Comparison of ENCODE assay signal across 1 cellular context in the genomic region with DNA sequence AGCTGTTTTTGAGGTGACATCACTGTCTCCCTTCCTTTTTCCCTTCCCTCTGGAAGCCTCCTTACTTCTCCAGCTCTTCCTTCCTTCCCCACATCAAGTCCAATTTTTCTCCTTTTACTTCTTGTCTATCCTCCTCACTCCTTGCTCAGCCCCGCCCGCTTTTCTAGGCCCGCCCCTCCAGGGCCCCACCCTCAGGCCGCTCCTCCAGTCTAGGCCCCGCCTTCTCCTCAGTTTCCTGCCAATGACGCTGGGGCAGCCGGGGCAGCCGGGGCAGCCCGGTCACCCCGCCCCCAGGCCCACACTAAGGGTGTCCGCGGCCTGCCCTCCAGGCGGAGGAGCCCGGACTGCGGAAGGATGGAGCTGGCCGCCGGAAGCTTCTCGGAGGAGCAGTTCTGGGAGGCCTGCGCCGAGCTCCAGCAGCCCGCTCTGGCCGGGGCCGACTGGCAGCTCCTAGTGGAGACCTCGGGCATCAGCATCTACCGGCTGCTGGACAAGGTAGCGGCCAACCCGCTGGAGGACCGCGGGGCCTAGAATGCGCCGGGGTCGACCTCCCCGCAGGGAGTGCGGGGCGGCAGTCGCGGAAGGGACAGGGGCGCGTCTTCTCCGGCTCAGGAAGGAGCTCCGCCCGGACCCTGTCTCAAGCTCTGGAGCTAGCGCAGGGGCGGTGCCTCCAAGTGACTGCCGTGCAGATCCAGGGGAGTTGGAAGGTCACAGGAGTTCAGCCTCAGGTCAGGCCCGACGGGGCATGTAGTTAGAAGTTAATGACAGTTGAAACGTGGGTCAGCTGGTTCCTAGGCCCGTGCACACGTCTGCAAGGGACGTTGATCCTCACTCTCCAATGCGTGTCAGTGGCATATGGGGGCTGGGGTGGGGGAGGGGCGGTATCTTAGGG.
TF ChIP-seq lines count a peak whose summit lies in the region.

A gene (plus strand): TSS at position 302 of the 892 bp plus-strand sequence. CDS start 53 bp downstream, at position 355.

TF ChIP-seq in HEK293, 187 proteins besides CTCF, POLR2A, EP300 and RAD21 (continued from another document):
- TF ChIP-seq, protein P1, sequence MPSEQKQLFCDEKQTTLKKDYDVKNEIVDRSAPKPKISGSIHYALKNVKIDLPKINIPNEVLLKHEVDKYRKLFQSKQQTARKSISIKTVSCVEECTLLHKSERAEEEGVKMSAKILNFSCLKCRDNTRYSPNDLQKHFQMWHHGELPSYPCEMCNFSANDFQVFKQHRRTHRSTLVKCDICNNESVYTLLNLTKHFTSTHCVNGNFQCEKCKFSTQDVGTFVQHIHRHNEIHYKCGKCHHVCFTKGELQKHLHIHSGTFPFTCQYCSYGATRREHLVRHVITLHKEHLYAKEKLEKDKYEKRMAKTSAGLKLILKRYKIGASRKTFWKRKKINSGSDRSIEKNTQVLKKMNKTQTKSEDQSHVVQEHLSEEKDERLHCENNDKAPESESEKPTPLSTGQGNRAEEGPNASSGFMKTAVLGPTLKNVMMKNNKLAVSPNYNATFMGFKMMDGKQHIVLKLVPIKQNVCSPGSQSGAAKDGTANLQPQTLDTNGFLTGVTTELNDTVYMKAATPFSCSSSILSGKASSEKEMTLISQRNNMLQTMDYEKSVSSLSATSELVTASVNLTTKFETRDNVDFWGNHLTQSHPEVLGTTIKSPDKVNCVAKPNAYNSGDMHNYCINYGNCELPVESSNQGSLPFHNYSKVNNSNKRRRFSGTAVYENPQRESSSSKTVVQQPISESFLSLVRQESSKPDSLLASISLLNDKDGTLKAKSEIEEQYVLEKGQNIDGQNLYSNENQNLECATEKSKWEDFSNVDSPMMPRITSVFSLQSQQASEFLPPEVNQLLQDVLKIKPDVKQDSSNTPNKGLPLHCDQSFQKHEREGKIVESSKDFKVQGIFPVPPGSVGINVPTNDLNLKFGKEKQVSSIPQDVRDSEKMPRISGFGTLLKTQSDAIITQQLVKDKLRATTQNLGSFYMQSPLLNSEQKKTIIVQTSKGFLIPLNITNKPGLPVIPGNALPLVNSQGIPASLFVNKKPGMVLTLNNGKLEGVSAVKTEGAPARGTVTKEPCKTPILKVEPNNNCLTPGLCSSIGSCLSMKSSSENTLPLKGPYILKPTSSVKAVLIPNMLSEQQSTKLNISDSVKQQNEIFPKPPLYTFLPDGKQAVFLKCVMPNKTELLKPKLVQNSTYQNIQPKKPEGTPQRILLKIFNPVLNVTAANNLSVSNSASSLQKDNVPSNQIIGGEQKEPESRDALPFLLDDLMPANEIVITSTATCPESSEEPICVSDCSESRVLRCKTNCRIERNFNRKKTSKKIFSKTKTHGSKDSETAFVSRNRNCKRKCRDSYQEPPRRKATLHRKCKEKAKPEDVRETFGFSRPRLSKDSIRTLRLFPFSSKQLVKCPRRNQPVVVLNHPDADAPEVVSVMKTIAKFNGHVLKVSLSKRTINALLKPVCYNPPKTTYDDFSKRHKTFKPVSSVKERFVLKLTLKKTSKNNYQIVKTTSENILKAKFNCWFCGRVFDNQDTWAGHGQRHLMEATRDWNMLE (tag by site-specific recombination; conservative IDR thresholded peaks at IDR 0.05; ENCODE audit: low read depth) = no peak
- TF ChIP-seq TRIM28 (IDR thresholded peaks at IDR 0.05; ENCODE audit: borderline replicate concordance, low read length) = no peak; the same call in 1 of the 2 replicates
- TF ChIP-seq, protein P2, sequence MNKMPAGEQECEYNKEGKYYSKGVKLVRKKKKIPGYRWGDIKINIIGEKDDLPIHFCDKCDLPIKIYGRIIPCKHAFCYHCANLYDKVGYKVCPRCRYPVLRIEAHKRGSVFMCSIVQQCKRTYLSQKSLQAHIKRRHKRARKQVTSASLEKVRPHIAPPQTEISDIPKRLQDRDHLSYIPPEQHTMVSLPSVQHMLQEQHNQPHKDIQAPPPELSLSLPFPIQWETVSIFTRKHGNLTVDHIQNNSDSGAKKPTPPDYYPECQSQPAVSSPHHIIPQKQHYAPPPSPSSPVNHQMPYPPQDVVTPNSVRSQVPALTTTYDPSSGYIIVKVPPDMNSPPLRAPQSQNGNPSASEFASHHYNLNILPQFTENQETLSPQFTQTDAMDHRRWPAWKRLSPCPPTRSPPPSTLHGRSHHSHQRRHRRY (tag by site-specific recombination; IDR thresholded peaks at IDR 0.05) = no peak
- TF ChIP-seq ZNF510 (tag by site-specific recombination; IDR thresholded peaks at IDR 0.05; ENCODE audit: insufficient replicate concordance) = no peak
- TF ChIP-seq PRDM1 (tag by site-specific recombination; IDR thresholded peaks at IDR 0.05) = peak; percentile 67
- TF ChIP-seq ZNF221 (tag by site-specific recombination; IDR thresholded peaks at IDR 0.05; ENCODE audit: borderline replicate concordance) = no peak
- TF ChIP-seq, protein P3, sequence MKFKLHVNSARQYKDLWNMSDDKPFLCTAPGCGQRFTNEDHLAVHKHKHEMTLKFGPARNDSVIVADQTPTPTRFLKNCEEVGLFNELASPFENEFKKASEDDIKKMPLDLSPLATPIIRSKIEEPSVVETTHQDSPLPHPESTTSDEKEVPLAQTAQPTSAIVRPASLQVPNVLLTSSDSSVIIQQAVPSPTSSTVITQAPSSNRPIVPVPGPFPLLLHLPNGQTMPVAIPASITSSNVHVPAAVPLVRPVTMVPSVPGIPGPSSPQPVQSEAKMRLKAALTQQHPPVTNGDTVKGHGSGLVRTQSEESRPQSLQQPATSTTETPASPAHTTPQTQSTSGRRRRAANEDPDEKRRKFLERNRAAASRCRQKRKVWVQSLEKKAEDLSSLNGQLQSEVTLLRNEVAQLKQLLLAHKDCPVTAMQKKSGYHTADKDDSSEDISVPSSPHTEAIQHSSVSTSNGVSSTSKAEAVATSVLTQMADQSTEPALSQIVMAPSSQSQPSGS (tag by site-specific recombination; IDR thresholded peaks at IDR 0.05; ENCODE audit: low read depth) = no peak
- TF ChIP-seq, protein P4, sequence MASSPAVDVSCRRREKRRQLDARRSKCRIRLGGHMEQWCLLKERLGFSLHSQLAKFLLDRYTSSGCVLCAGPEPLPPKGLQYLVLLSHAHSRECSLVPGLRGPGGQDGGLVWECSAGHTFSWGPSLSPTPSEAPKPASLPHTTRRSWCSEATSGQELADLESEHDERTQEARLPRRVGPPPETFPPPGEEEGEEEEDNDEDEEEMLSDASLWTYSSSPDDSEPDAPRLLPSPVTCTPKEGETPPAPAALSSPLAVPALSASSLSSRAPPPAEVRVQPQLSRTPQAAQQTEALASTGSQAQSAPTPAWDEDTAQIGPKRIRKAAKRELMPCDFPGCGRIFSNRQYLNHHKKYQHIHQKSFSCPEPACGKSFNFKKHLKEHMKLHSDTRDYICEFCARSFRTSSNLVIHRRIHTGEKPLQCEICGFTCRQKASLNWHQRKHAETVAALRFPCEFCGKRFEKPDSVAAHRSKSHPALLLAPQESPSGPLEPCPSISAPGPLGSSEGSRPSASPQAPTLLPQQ (tag by site-specific recombination; IDR thresholded peaks at IDR 0.05) = 0 out of 2 replicates have a peak, but pooled peaks have one; percentile 50
- peak; percentile 47; the same call in 1 of the 2 replicates for TF ChIP-seq ZNF394 (tag by site-specific recombination; IDR thresholded peaks at IDR 0.05; ENCODE audit: borderline replicate concordance)
- no peak for TF ChIP-seq ZNF155 (tag by site-specific recombination; IDR thresholded peaks at IDR 0.05)
- no peak for TF ChIP-seq FEZF1 (tag by site-specific recombination; IDR thresholded peaks at IDR 0.05)
- no peak for TF ChIP-seq HOXA7 (CRISPR knock-in tag; IDR thresholded peaks at IDR 0.05; ENCODE audit: borderline replicate concordance)
- TF ChIP-seq ZNF37A (tag by site-specific recombination; IDR thresholded peaks at IDR 0.05) = no peak
